In genomic region chr1:154807048-154807591, GRCh38 we compare ENCODE assay signal across 11 cellular contexts.
DNase-seq lines count a peak whose midpoint lies in the region; ATAC-seq and TF ChIP-seq lines count a peak whose summit lies in the region.
"Had no signal": no experiment of that assay in that cellular context is flagged by ENCODE, and none has a peak within 500 bp of the region (broad histone marks: within the 10 kb centered on the region; RNA-seq: fewer than 3 reads in every experiment).

No MANE protein-coding gene starts in this region.

- H3K4me3 ChIP-seq in neural cell (ENCODE audit: low read length) = peak overlapping the region; percentile 26

- no peak overlapping the region for H3K4me2 ChIP-seq in neural cell (ENCODE audit: low read length)

- no peaks in the 10 kb centered on the region for H3K9me2 ChIP-seq in neural cell (ENCODE audit: insufficient read depth, low read length)

- ATAC-seq in GM21423 (IDR thresholded peaks at IDR 0.05; ENCODE audit: unreplicated experiment) (peak; percentile 52), HG03432 (IDR thresholded peaks at IDR 0.05; ENCODE audit: unreplicated experiment) (peak; percentile 69)
- no peak for ATAC-seq in stimulated activated naive CD8-positive, alpha-beta T cell treated with anti-CD3 and anti-CD28 coated beads, Interleukin-15, Interleukin-2, amounts not matched to agents 100 U/mL and 50 U/mL, for 24 hours

- no peak for TF ChIP-seq EP300 in neural cell (conservative IDR thresholded peaks at IDR 0.05; ENCODE audit: poor library complexity, severe bottlenecking)

- no peak for TF ChIP-seq RAD21 in neural cell (conservative IDR thresholded peaks at IDR 0.05)

- no peaks in the 10 kb centered on the region for H3K27me3 ChIP-seq in neural cell (ENCODE audit: insufficient read depth, low read depth, low read length)

- no peaks in the 10 kb centered on the region for H3K79me2 ChIP-seq in neural cell (replicated peaks; ENCODE audit: insufficient read depth, low read length)

- H3K9me3 ChIP-seq in neural cell (ENCODE audit: low read length) = no peaks in the 10 kb centered on the region

- no peak overlapping the region for H2AFZ ChIP-seq in neural cell (ENCODE audit: low read depth, low read length)

- peak overlapping the region; percentile 32 for H3K9ac ChIP-seq in neural cell (ENCODE audit: low read length)

- H4K20me1 ChIP-seq in neural cell (ENCODE audit: insufficient read depth) = no peaks in the 10 kb centered on the region

- in situ Hi-C loops in GM13977 (cut with MboI; ENCODE audit: low pct_unique_long_range_greater_than_20kb, low sequenced_read_pairs, unreplicated experiment) = no loop called here

- peak overlapping the region; percentile 70 for H3K27ac ChIP-seq in neural cell (ENCODE audit: low read length)
- H3K27ac ChIP-seq: HL-60 had no signal

- TF ChIP-seq CTCF in GM13977 (IDR thresholded peaks at IDR 0.05; ENCODE audit: extremely low read depth, insufficient read depth, missing control alignments) = peak; percentile 21
- TF ChIP-seq CTCF in neural cell (IDR thresholded peaks at IDR 0.05; ENCODE audit: poor library complexity, severe bottlenecking) = no peak

- DNase-seq in GM13977 (ENCODE audit: low spot score) = peak; percentile 77
- DNase-seq in DMS79 treated with DMSO at 0.1 percent for 48 hours (lab: John Stamatoyannopoulos, UW) = no peak
- no peak for DNase-seq in stimulated activated naive CD8-positive, alpha-beta T cell treated with anti-CD3 and anti-CD28 coated beads, Interleukin-15, Interleukin-2, amounts not matched to agents 100 U/mL and 50 U/mL, for 24 hours
- DNase-seq in activated CD4-positive, CD25-positive, alpha-beta regulatory T cell (lab: John Stamatoyannopoulos, UW) = no peak
- DNase-seq in stimulated activated naive CD4-positive, alpha-beta T cell (lab: John Stamatoyannopoulos, UW) = no peak
- DNase-seq: activated gamma-delta T cell treated with Interleukin-2 at 50 U/mL for 16 hours, NCI-H2171 treated with DMSO at 0.1 percent for 48 hours had no signal

- H3K36me3 ChIP-seq in neural cell (ENCODE audit: insufficient read depth, low read length) = no peaks in the 10 kb centered on the region

- H3F3A ChIP-seq in neural cell (ENCODE audit: insufficient read depth, low read length, poor library complexity, severe bottlenecking) = no peaks in the 10 kb centered on the region

TF ChIP-seq in neural cell, 6 proteins besides CTCF, POLR2A, EP300 and RAD21:
- TF ChIP-seq REST (IDR thresholded peaks at IDR 0.05; ENCODE audit: borderline replicate concordance) = no peak
- TF ChIP-seq POLR2AphosphoS5 (IDR thresholded peaks at IDR 0.05) = no peak
- no peak for TF ChIP-seq SMC3 (conservative IDR thresholded peaks at IDR 0.05; ENCODE audit: poor library complexity)
- TF ChIP-seq EZH2 (IDR thresholded peaks at IDR 0.05; ENCODE audit: borderline replicate concordance, insufficient read depth, low read length, poor library complexity, severe bottlenecking) = no peak
- peak; percentile 21 for TF ChIP-seq MXI1 (conservative IDR thresholded peaks at IDR 0.05; ENCODE audit: poor library complexity, severe bottlenecking)
- no peak for TF ChIP-seq TAF1 (IDR thresholded peaks at IDR 0.05; ENCODE audit: low read depth)
